In genomic region chr17:18025596-18026407, GRCh38 we compare ENCODE assay signal across 9 cellular contexts. TPM values are rescaled to one million over a fixed set of nuclear protein-coding genes. Genes with fewer than 3 reads are reported as not detected.
DNase-seq lines count a peak whose midpoint lies in the region; ATAC-seq, FAIRE-seq and TF ChIP-seq lines count a peak whose summit lies in the region.
"Had no signal": no experiment of that assay in that cellular context is flagged by ENCODE, and none has a peak within 500 bp of the region (broad histone marks: within the 10 kb centered on the region; RNA-seq: fewer than 3 reads in every experiment).

No MANE protein-coding gene starts in this region.

- FAIRE-seq in GM12891 (lab: Jason Lieb, UNC) = peak; percentile 88
- FAIRE-seq in H54 (lab: Jason Lieb, UNC) = peak; percentile 75
- no peak for FAIRE-seq in frontal cortex (lab: Jason Lieb, UNC)
- FAIRE-seq: colon had no signal

- H3K27ac Mint-ChIP-seq in natural killer cell treated with Interleukin-12 subunit alpha and Interleukin-12 subunit beta and Interleukin-15 and Interleukin-18, amount 100 ng/mL, for 72 hours = peak overlapping the region; percentile 77 to 87

- TF ChIP-seq POLR2A in GM12891 (IDR thresholded peaks at IDR 0.05; ENCODE audit: low read depth, low read length) (no peak), H54 (IDR thresholded peaks at IDR 0.05; ENCODE audit: low read depth, low read length) (peak; percentile 18; the same call in 1 of the 2 replicates)

- peak overlapping the region; percentile 52 for H3K4me3 Mint-ChIP-seq in natural killer cell treated with Interleukin-12 subunit alpha and Interleukin-12 subunit beta and Interleukin-15 and Interleukin-18, amount 100 ng/mL, for 72 hours

- H3K9me3 Mint-ChIP-seq in natural killer cell treated with Interleukin-12 subunit alpha and Interleukin-12 subunit beta and Interleukin-15 and Interleukin-18, amount 100 ng/mL, for 72 hours = no peaks in the 10 kb centered on the region

- no peaks in the 10 kb centered on the region for H3K36me3 Mint-ChIP-seq in natural killer cell treated with Interleukin-12 subunit alpha and Interleukin-12 subunit beta and Interleukin-15 and Interleukin-18, amount 100 ng/mL, for 72 hours

- H3K4me1 Mint-ChIP-seq in natural killer cell treated with Interleukin-12 subunit alpha and Interleukin-12 subunit beta and Interleukin-15 and Interleukin-18, amount 100 ng/mL, for 72 hours (ENCODE audit: low read depth in 2 of 2) = peaks cover 18 to 26% of the 10 kb centered on the region in 2 donors

- H3K27me3 Mint-ChIP-seq in natural killer cell treated with Interleukin-12 subunit alpha and Interleukin-12 subunit beta and Interleukin-15 and Interleukin-18, amount 100 ng/mL, for 72 hours = no peaks in the 10 kb centered on the region

- DNase-seq in GM12891 (ENCODE audit: insufficient read length, low spot score) (no peak), H54 (ENCODE audit: insufficient read length, low spot score) (peak; percentile 89), frontal cortex (ENCODE audit: low spot score in 2 of 2) (no peak), NCI-H1930 (lab: John Stamatoyannopoulos, UW) (no peak), NCI-H748 (lab: John Stamatoyannopoulos, UW; ENCODE audit: unreplicated experiment) (no peak)
- peak; percentile 41 to 48 for DNase-seq in activated T-cell treated with anti-CD3 and anti-CD28 coated beads, Interleukin-2, amount 50 U/mL, for 48 hours
- no peak for DNase-seq in natural killer cell treated with Interleukin-12 subunit alpha and Interleukin-12 subunit beta and Interleukin-15 and Interleukin-18, amount 100 ng/mL, for 72 hours (ENCODE audit: low spot score)

- peak; percentile 93 for ATAC-seq in natural killer cell treated with Interleukin-12 subunit alpha and Interleukin-12 subunit beta and Interleukin-15 and Interleukin-18, amount 100 ng/mL, for 72 hours
- no peak for ATAC-seq in HG03520 (IDR thresholded peaks at IDR 0.05; ENCODE audit: unreplicated experiment)

TF ChIP-seq in GM12891, 5 proteins besides CTCF, POLR2A, EP300 and RAD21:
- no peak for TF ChIP-seq SPI1 (IDR thresholded peaks at IDR 0.05; ENCODE audit: low read depth, low read length)
- no peak for TF ChIP-seq POLR2AphosphoS5 (IDR thresholded peaks at IDR 0.05; ENCODE audit: low read depth, low read length)
- no peak for TF ChIP-seq TAF1 (IDR thresholded peaks at IDR 0.05; ENCODE audit: low read depth, low read length)
- TF ChIP-seq PAX5 (IDR thresholded peaks at IDR 0.05; ENCODE audit: insufficient read depth, low read length, severe bottlenecking) = no peak
- TF ChIP-seq POU2F2 (IDR thresholded peaks at IDR 0.05; ENCODE audit: low read depth, low read length) = no peak

RNA-seq across cellular contexts. Expression of gene ATPAF2, which starts 13.2 kb away (rescaled TPM):
- 18.9 TPM for polyA plus RNA-seq in GM12891 (2012; ENCODE audit: low read depth, missing spikeins)
- total RNA-seq in natural killer cell treated with Interleukin-12 subunit alpha and Interleukin-12 subunit beta and Interleukin-15 and Interleukin-18, amount 100 ng/mL, for 72 hours = 10 to 100 TPM; 40.1 to 52.1 TPM
- 28.1 TPM for total RNA-seq in frontal cortex

RNA-seq across cellular contexts. Expression of gene GID4, which starts 13.4 kb away (rescaled TPM):
- 2.7 TPM for polyA plus RNA-seq in GM12891 (2012; ENCODE audit: low read depth, missing spikeins)
- total RNA-seq in natural killer cell treated with Interleukin-12 subunit alpha and Interleukin-12 subunit beta and Interleukin-15 and Interleukin-18, amount 100 ng/mL, for 72 hours = 1 to 10 TPM; 7.5 to 9.0 TPM
- 7.7 TPM for total RNA-seq in frontal cortex

RNA-seq across cellular contexts. Expression of gene DRC3, which starts 53.1 kb away (rescaled TPM):
- 0.62 TPM for polyA plus RNA-seq in GM12891 (2012; ENCODE audit: low read depth, missing spikeins)
- under 1 TPM in 1 of 2 donors, not detected in 1; 0.47 TPM for total RNA-seq in natural killer cell treated with Interleukin-12 subunit alpha and Interleukin-12 subunit beta and Interleukin-15 and Interleukin-18, amount 100 ng/mL, for 72 hours
- total RNA-seq in frontal cortex = 1.6 TPM

RNA-seq across cellular contexts. Expression of gene TOM1L2, which starts 53.6 kb away (rescaled TPM):
- 7.3 TPM for polyA plus RNA-seq in GM12891 (2012; ENCODE audit: low read depth, missing spikeins)
- total RNA-seq in natural killer cell treated with Interleukin-12 subunit alpha and Interleukin-12 subunit beta and Interleukin-15 and Interleukin-18, amount 100 ng/mL, for 72 hours = 10 to 100 TPM; 15.5 to 17.8 TPM
- total RNA-seq in frontal cortex = 16.7 TPM

Comparison
In these comparisons a context has a peak if more than half of its experiments do, and no peak if none do; other contexts are left out.
1. DNase-seq: peak in H54 (single experiment) and activated T-cell treated with anti-CD3 and anti-CD28 coated beads, Interleukin-2, amount 50 U/mL, for 48 hours (2 of 2); none in GM12891 (single experiment), natural killer cell treated with Interleukin-12 subunit alpha and Interleukin-12 subunit beta and Interleukin-15 and Interleukin-18, amount 100 ng/mL, for 72 hours (single experiment), frontal cortex (0 of 2), NCI-H1930 (0 of 2) and NCI-H748 (single experiment).